ENCODE assay signal across 10 cellular contexts in genomic region chr1:9066945-9067807, GRCh38. TPM values are rescaled to one million over a fixed set of nuclear protein-coding genes. Genes with fewer than 3 reads are reported as not detected.
DNase-seq lines count a peak whose midpoint lies in the region; ATAC-seq, FAIRE-seq and TF ChIP-seq lines count a peak whose summit lies in the region.
"Had no signal": no experiment of that assay in that cellular context is flagged by ENCODE, and none has a peak within 500 bp of the region (broad histone marks: within the 10 kb centered on the region; RNA-seq: fewer than 3 reads in every experiment).

No MANE protein-coding gene starts in this region.

- FAIRE-seq in astrocyte (lab: Jason Lieb, UNC): no peak

- ATAC-seq in left ventricle myocardium superior (peak; percentile 81), GM18511 (IDR thresholded peaks at IDR 0.05; ENCODE audit: unreplicated experiment) (no peak)
- ATAC-seq in activated naive CD8-positive, alpha-beta T cell treated with anti-CD3 and anti-CD28 coated beads, Interleukin-2, amount 50 U/mL, for 24 hours: no peak

- no peaks in the 10 kb centered on the region for H3K9me3 ChIP-seq in astrocyte (ENCODE audit: insufficient read depth, low read depth, low read length)

- peak overlapping the region; percentile 13 for H3K4me2 ChIP-seq in astrocyte (ENCODE audit: low read length)

- H3K4me3 ChIP-seq in HFF-Myc (replicated peaks; ENCODE audit: low read depth, low read length) (no peak overlapping the region), astrocyte (ENCODE audit: insufficient read depth, low read depth, low read length) (no peak overlapping the region)

- peak overlapping the region; percentile 26 for H3K27ac ChIP-seq in astrocyte (ENCODE audit: low read depth, low read length)

- peaks cover 5% of the 10 kb centered on the region for H3K27me3 ChIP-seq in astrocyte (ENCODE audit: insufficient read depth, low read length)

- no peaks in the 10 kb centered on the region for H3K79me2 ChIP-seq in astrocyte (ENCODE audit: insufficient read depth, low read length)

- peak overlapping the region; percentile 57 for H3K4me3 Mint-ChIP-seq in astrocyte (ENCODE audit: unreplicated experiment)
- no peak overlapping the region for H3K4me3 Mint-ChIP-seq in activated naive CD8-positive, alpha-beta T cell treated with anti-CD3 and anti-CD28 coated beads, Interleukin-2, amount 50 U/mL, for 24 hours
- H3K4me3 Mint-ChIP-seq: activated T-helper 1 cell treated with anti-CD3 and anti-CD28 coated beads, Interleukin-12 subunit alpha, Interleukin-12 subunit beta, Interleukin-2, Interleukin-4 antibody, amounts not matched to agents 30 ng/mL and 10 ng/mL and 1 ng/mL, durations not matched to agents 14 hours and 24 hours and 36 hours had no signal

- H3K9ac ChIP-seq in astrocyte (ENCODE audit: low read length): no peak overlapping the region

- no peaks in the 10 kb centered on the region for H3K36me3 ChIP-seq in astrocyte (ENCODE audit: insufficient read depth, low read length)

- peaks cover 20% of the 10 kb centered on the region for H3K27me3 Mint-ChIP-seq in astrocyte (ENCODE audit: low read depth, unreplicated experiment)
- peaks cover 8% of the 10 kb centered on the region for H3K27me3 Mint-ChIP-seq in activated naive CD8-positive, alpha-beta T cell treated with anti-CD3 and anti-CD28 coated beads, Interleukin-2, amount 50 U/mL, for 24 hours

- peaks cover 19% of the 10 kb centered on the region for H3K4me1 Mint-ChIP-seq in astrocyte (ENCODE audit: low read depth, unreplicated experiment)
- peaks cover 6% of the 10 kb centered on the region for H3K4me1 Mint-ChIP-seq in activated naive CD8-positive, alpha-beta T cell treated with anti-CD3 and anti-CD28 coated beads, Interleukin-2, amount 50 U/mL, for 24 hours

- H3K27ac Mint-ChIP-seq in astrocyte (ENCODE audit: unreplicated experiment): peak overlapping the region; percentile 86
- no peak overlapping the region for H3K27ac Mint-ChIP-seq in activated naive CD8-positive, alpha-beta T cell treated with anti-CD3 and anti-CD28 coated beads, Interleukin-2, amount 50 U/mL, for 24 hours
- H3K27ac Mint-ChIP-seq: activated T-helper 1 cell treated with anti-CD3 and anti-CD28 coated beads, Interleukin-12 subunit alpha, Interleukin-12 subunit beta, Interleukin-2, Interleukin-4 antibody, amounts not matched to agents 30 ng/mL and 10 ng/mL and 1 ng/mL, durations not matched to agents 14 hours and 24 hours and 36 hours had no signal

- H3K9me3 Mint-ChIP-seq in astrocyte (ENCODE audit: unreplicated experiment): peaks cover 2% of the 10 kb centered on the region
- H3K9me3 Mint-ChIP-seq in activated naive CD8-positive, alpha-beta T cell treated with anti-CD3 and anti-CD28 coated beads, Interleukin-2, amount 50 U/mL, for 24 hours: no peaks in the 10 kb centered on the region
- H3K9me3 Mint-ChIP-seq: activated T-helper 1 cell treated with anti-CD3 and anti-CD28 coated beads, Interleukin-12 subunit alpha, Interleukin-12 subunit beta, Interleukin-2, Interleukin-4 antibody, amounts not matched to agents 30 ng/mL and 10 ng/mL and 1 ng/mL, durations not matched to agents 14 hours and 24 hours and 36 hours had no signal

- peaks cover 2% of the 10 kb centered on the region for H3K36me3 Mint-ChIP-seq in astrocyte (ENCODE audit: low read depth, unreplicated experiment)
- no peaks in the 10 kb centered on the region for H3K36me3 Mint-ChIP-seq in activated naive CD8-positive, alpha-beta T cell treated with anti-CD3 and anti-CD28 coated beads, Interleukin-2, amount 50 U/mL, for 24 hours (ENCODE audit: low read depth)

- TF ChIP-seq CTCF in HFF-Myc (IDR thresholded peaks at IDR 0.05; ENCODE audit: low read depth, low read length, missing control alignments) (no peak), astrocyte (IDR thresholded peaks at IDR 0.05; ENCODE audit: insufficient read depth, low read depth, low read length) (no peak)

- H3K4me1 ChIP-seq in astrocyte (ENCODE audit: insufficient read depth, low read length): peaks cover 22% of the 10 kb centered on the region

- DNase-seq in HFF-Myc (ENCODE audit: extremely low read depth, low read depth) (peak; percentile 52), astrocyte (ENCODE audit: low read depth) (peak; percentile 90), left ventricle myocardium superior (peak; percentile 73), stromal cell of bone marrow (ENCODE audit: low read depth) (peak; percentile 87), NCI-H1436 (lab: John Stamatoyannopoulos, UW) (no peak), NCI-H1048 (lab: John Stamatoyannopoulos, UW) (no peak)
- DNase-seq in activated naive CD8-positive, alpha-beta T cell treated with anti-CD3 and anti-CD28 coated beads, Interleukin-2, amount 50 U/mL, for 24 hours: no peak
- DNase-seq: NCI-H446 treated with DMSO at 0.1 percent for 48 hours had no signal

- peak overlapping the region; percentile 44 for H2AFZ ChIP-seq in astrocyte (ENCODE audit: low read depth, low read length)

- intact Hi-C loops in left ventricle myocardium superior (cut with micrococcal nuclease): no loop called here

- H4K20me1 ChIP-seq in astrocyte (ENCODE audit: insufficient read depth, low read length): no peaks in the 10 kb centered on the region

RNA-seq across cellular contexts. Expression of gene SLC2A5, which starts 2.3 kb away (rescaled TPM):
- total RNA-seq in astrocyte (0.79 and 2.6 TPM in 2 replicates), left ventricle myocardium superior (3.2 TPM)

RNA-seq across cellular contexts. Expression of gene SLC2A7, which starts 41.0 kb away (rescaled TPM):
- total RNA-seq in astrocyte: not detected in 2 replicates
- total RNA-seq in left ventricle myocardium superior: not detected
- total RNA-seq: activated T-helper 1 cell treated with anti-CD3 and anti-CD28 coated beads, Interleukin-12 subunit alpha, Interleukin-12 subunit beta, Interleukin-2, Interleukin-4 antibody, amounts not matched to agents 30 ng/mL and 10 ng/mL and 1 ng/mL, durations not matched to agents 14 hours and 24 hours and 36 hours had no signal

Comparison
In these comparisons a context has a peak if more than half of its experiments do, and no peak if none do; other contexts are left out.
1. DNase-seq: peak in HFF-Myc (single experiment), astrocyte (single experiment), left ventricle myocardium superior (single experiment) and stromal cell of bone marrow (single experiment); none in NCI-H1436 (single experiment), NCI-H1048 (single experiment) and activated naive CD8-positive, alpha-beta T cell treated with anti-CD3 and anti-CD28 coated beads, Interleukin-2, amount 50 U/mL, for 24 hours (single experiment).